ENCODE assay signal across 11 cellular contexts in genomic region chr5:173395257-173395932, GRCh38.
DNase-seq lines count a peak whose midpoint lies in the region; ATAC-seq, FAIRE-seq and TF ChIP-seq lines count a peak whose summit lies in the region.
"Had no signal": no experiment of that assay in that cellular context is flagged by ENCODE, and none has a peak within 500 bp of the region (broad histone marks: within the 10 kb centered on the region; RNA-seq: fewer than 3 reads in every experiment).

No MANE protein-coding gene starts in this region.

- H3K4me1 ChIP-seq in SK-N-SH (ENCODE audit: control insufficient read depth in 1 of 2, insufficient read depth in 2 of 2, low read depth in 1 of 2, low read length in 1 of 2), result no peaks in the 10 kb centered on the region
- no peaks in the 10 kb centered on the region for H3K4me1 ChIP-seq in cardiac muscle cell (ENCODE audit: low read depth)

- CTCF ChIA-PET in SK-N-SH (lab: Yijun Ruan, JAX), result no interaction called here

- DNase-seq in SK-N-SH (no peak), cardiac muscle cell (ENCODE audit: low read depth in 1 of 2, low spot score in 1 of 2) (peak; percentile 7 to 62), urothelium cell line (ENCODE audit: low spot score) (peak; percentile 31), SIG-M5 treated with dmso at 0.1 percent for 504 hours (lab: John Stamatoyannopoulos, UW; ENCODE audit: unreplicated experiment) (no peak), T-helper 9 cell (no peak)
- DNase-seq: NCI-H774, right cardiac atrium had no signal

- H3K9me3 ChIP-seq in SK-N-SH (no peaks in the 10 kb centered on the region), cardiac muscle cell (ENCODE audit: low read depth) (no peaks in the 10 kb centered on the region)

- H3F3A ChIP-seq in SK-N-SH (replicated peaks; ENCODE audit: insufficient read depth), result no peaks in the 10 kb centered on the region

- no peak overlapping the region for H3K9ac ChIP-seq in SK-N-SH

- TF ChIP-seq EP300 in SK-N-SH (IDR thresholded peaks at IDR 0.05; ENCODE audit: borderline replicate concordance in 1 of 2, low read depth in 1 of 2, low read length in 1 of 2), result no peak

- no peaks in the 10 kb centered on the region for H3K79me2 ChIP-seq in SK-N-SH (ENCODE audit: insufficient read depth)

- FAIRE-seq in urothelium cell line (lab: Jason Lieb, UNC), result no peak

- WGBS in SK-N-SH (ENCODE audit: low lambda C conversion rate), result 21% methylated on average over 6 of the region's 6 CpGs

- H3K4me2 ChIP-seq in SK-N-SH, result no peak overlapping the region; the same call in 1 of the 2 replicates

- ATAC-seq in SK-N-SH treated with all-trans-retinoic acid at 6 μM for 48 hours (no peak), HG02798 (IDR thresholded peaks at IDR 0.05; ENCODE audit: poor library complexity, unreplicated experiment) (no peak)

- H3K4me3 ChIP-seq in SK-N-SH (ENCODE audit: low read depth in 2 of 2, low read length in 1 of 2) (no peak overlapping the region), WI38 (ENCODE audit: low read depth, low read length) (no peak overlapping the region), cardiac muscle cell (no peak overlapping the region)

- H3K27ac ChIP-seq in SK-N-SH (ENCODE audit: low read depth in 2 of 2, low read length in 1 of 2), result no peak overlapping the region; a peak in 1 of 4 replicates
- H3K27ac ChIP-seq in cardiac muscle cell, result no peak overlapping the region
- H3K27ac ChIP-seq: 22Rv1 had no signal

- peaks cover 5% of the 10 kb centered on the region; the same call in 1 of the 2 replicates for H3K27me3 ChIP-seq in SK-N-SH (ENCODE audit: insufficient read depth)
- H3K27me3 ChIP-seq in cardiac muscle cell, result no peaks in the 10 kb centered on the region

- no peaks in the 10 kb centered on the region for H3K9me2 ChIP-seq in SK-N-SH

- no peak overlapping the region for H2AFZ ChIP-seq in SK-N-SH (ENCODE audit: low read depth)

- H3K36me3 ChIP-seq in SK-N-SH (replicated peaks in 1 of 2; ENCODE audit: control insufficient read depth in 1 of 2, insufficient read depth in 2 of 2, low read length in 1 of 2) (no peaks in the 10 kb centered on the region), cardiac muscle cell (no peaks in the 10 kb centered on the region)

- no peaks in the 10 kb centered on the region for H4K20me1 ChIP-seq in SK-N-SH (ENCODE audit: insufficient read depth)

- no peak for TF ChIP-seq RAD21 in SK-N-SH (IDR thresholded peaks at IDR 0.05; ENCODE audit: low read length)

- POLR2A ChIA-PET in SK-N-SH (lab: Yijun Ruan, JAX), result no interaction called here

- TF ChIP-seq CTCF in SK-N-SH (IDR thresholded peaks at IDR 0.05) (peak; percentile 50), WI38 (IDR thresholded peaks at IDR 0.05; ENCODE audit: low read depth, low read length) (peak; percentile 75), cardiac muscle cell (IDR thresholded peaks at IDR 0.05; ENCODE audit: low read depth, low read length) (peak; percentile 57)

TF ChIP-seq in SK-N-SH, 30 proteins besides CTCF, POLR2A, EP300 and RAD21:
- TF ChIP-seq MXI1 (IDR thresholded peaks at IDR 0.05; ENCODE audit: low read depth, low read length) (no peak), MAX (IDR thresholded peaks at IDR 0.05; ENCODE audit: low read depth) (no peak), YY1 (IDR thresholded peaks at IDR 0.05; ENCODE audit: low read depth) (no peak), RCOR1 (IDR thresholded peaks at IDR 0.05; ENCODE audit: low read length) (no peak), NRF1 (IDR thresholded peaks at IDR 0.05; ENCODE audit: low read depth, low read length) (no peak), ELF1 (IDR thresholded peaks at IDR 0.05) (no peak), GABPA (IDR thresholded peaks at IDR 0.05; ENCODE audit: low read depth) (no peak), MEF2A (IDR thresholded peaks at IDR 0.05; ENCODE audit: borderline replicate concordance, low read depth) (no peak)
- TF ChIP-seq, protein P1, sequence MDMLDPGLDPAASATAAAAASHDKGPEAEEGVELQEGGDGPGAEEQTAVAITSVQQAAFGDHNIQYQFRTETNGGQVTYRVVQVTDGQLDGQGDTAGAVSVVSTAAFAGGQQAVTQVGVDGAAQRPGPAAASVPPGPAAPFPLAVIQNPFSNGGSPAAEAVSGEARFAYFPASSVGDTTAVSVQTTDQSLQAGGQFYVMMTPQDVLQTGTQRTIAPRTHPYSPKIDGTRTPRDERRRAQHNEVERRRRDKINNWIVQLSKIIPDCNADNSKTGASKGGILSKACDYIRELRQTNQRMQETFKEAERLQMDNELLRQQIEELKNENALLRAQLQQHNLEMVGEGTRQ (IDR thresholded peaks at IDR 0.05; ENCODE audit: borderline replicate concordance, low read depth, low read length), result no peak
- TF ChIP-seq, protein P2, sequence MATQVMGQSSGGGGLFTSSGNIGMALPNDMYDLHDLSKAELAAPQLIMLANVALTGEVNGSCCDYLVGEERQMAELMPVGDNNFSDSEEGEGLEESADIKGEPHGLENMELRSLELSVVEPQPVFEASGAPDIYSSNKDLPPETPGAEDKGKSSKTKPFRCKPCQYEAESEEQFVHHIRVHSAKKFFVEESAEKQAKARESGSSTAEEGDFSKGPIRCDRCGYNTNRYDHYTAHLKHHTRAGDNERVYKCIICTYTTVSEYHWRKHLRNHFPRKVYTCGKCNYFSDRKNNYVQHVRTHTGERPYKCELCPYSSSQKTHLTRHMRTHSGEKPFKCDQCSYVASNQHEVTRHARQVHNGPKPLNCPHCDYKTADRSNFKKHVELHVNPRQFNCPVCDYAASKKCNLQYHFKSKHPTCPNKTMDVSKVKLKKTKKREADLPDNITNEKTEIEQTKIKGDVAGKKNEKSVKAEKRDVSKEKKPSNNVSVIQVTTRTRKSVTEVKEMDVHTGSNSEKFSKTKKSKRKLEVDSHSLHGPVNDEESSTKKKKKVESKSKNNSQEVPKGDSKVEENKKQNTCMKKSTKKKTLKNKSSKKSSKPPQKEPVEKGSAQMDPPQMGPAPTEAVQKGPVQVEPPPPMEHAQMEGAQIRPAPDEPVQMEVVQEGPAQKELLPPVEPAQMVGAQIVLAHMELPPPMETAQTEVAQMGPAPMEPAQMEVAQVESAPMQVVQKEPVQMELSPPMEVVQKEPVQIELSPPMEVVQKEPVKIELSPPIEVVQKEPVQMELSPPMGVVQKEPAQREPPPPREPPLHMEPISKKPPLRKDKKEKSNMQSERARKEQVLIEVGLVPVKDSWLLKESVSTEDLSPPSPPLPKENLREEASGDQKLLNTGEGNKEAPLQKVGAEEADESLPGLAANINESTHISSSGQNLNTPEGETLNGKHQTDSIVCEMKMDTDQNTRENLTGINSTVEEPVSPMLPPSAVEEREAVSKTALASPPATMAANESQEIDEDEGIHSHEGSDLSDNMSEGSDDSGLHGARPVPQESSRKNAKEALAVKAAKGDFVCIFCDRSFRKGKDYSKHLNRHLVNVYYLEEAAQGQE (IDR thresholded peaks at IDR 0.05; ENCODE audit: low read depth, low read length), result no peak

TF ChIP-seq in SK-N-SH treated with all-trans-retinoic acid at 6 μM for 48 hours, 23 proteins besides CTCF, POLR2A, EP300 and RAD21:
- TF ChIP-seq PPARA (CRISPR knock-in tag; IDR thresholded peaks at IDR 0.05; ENCODE audit: borderline replicate concordance) (no peak), BACH2 (CRISPR knock-in tag; IDR thresholded peaks at IDR 0.05; ENCODE audit: borderline replicate concordance) (no peak), GLIS3 (CRISPR knock-in tag; IDR thresholded peaks at IDR 0.05) (no peak)
TF ChIP-seq in SK-N-SH treated with all-trans-retinoic acid at 6 μM for 48 hours: peak in this region for 0.

Comparison
In these comparisons a context has a peak if more than half of its experiments do, and no peak if none do; other contexts are left out.
1. DNase-seq: peak in cardiac muscle cell (2 of 2) and urothelium cell line (single experiment); none in SK-N-SH (single experiment), SIG-M5 treated with dmso at 0.1 percent for 504 hours (single experiment) and T-helper 9 cell (single experiment).
2. Peak in every context shown above with its lines, with median percentiles within 50 percentile points of each other: CTCF ChIP-seq.